8 cellular contexts compared by ENCODE assay signal in genomic region chr2:60439219-60439974, GRCh38.
DNase-seq lines count a peak whose midpoint lies in the region; ATAC-seq and TF ChIP-seq lines count a peak whose summit lies in the region.

No MANE protein-coding gene starts in this region.

- ATAC-seq in GM19328 (IDR thresholded peaks at IDR 0.05; ENCODE audit: unreplicated experiment) (peak; percentile 98), HG03135 (IDR thresholded peaks at IDR 0.05; ENCODE audit: unreplicated experiment) (peak; percentile 97), T-helper 17 cell (peak; percentile 80)
- no peak for ATAC-seq in activated T-cell treated with anti-CD3 and anti-CD28 coated beads, Interleukin-2, amount 50 U/mL, for 72 hours (replicated peaks in 1 of 2)

- H3K27ac Mint-ChIP-seq in CD14-positive monocyte (peak overlapping the region; percentile 93 to 99 (median 96)), T-helper 17 cell (no peak overlapping the region)
- H3K27ac Mint-ChIP-seq in activated T-cell treated with anti-CD3 and anti-CD28 coated beads, Interleukin-2, amount 50 U/mL, for 72 hours = no peak overlapping the region

- peaks cover 0 to 3% (median 0%) of the 10 kb centered on the region in 7 donors for H3K9me3 Mint-ChIP-seq in CD14-positive monocyte
- no peaks in the 10 kb centered on the region for H3K9me3 Mint-ChIP-seq in activated T-cell treated with anti-CD3 and anti-CD28 coated beads, Interleukin-2, amount 50 U/mL, for 72 hours

- intact Hi-C loops in CD14-positive monocyte (cut with micrococcal nuclease) = loop anchor here in 1 of 2 donors (5.0 kb wide), 1 partner anchor 113 kb away; the partner anchor contains the start of gene BCL11A

- H3K27me3 Mint-ChIP-seq in CD14-positive monocyte (ENCODE audit: low read depth in 3 of 3) = peaks cover 0 to 1% (median 0%) of the 10 kb centered on the region in 3 donors
- H3K27me3 Mint-ChIP-seq in T-helper 17 cell = peaks cover 23% of the 10 kb centered on the region
- H3K27me3 Mint-ChIP-seq in activated T-cell treated with anti-CD3 and anti-CD28 coated beads, Interleukin-2, amount 50 U/mL, for 72 hours (ENCODE audit: low read depth) = no peaks in the 10 kb centered on the region

- H3K36me3 Mint-ChIP-seq in CD14-positive monocyte (peaks cover 0 to 3% of the 10 kb centered on the region in 2 donors), T-helper 17 cell (ENCODE audit: low read depth) (no peaks in the 10 kb centered on the region)
- no peaks in the 10 kb centered on the region for H3K36me3 Mint-ChIP-seq in activated T-cell treated with anti-CD3 and anti-CD28 coated beads, Interleukin-2, amount 50 U/mL, for 72 hours (ENCODE audit: insufficient read depth in 2 of 2)

- peak overlapping the region; percentile 70 to 91 for H3K4me3 Mint-ChIP-seq in CD14-positive monocyte
- no peak overlapping the region for H3K4me3 Mint-ChIP-seq in T-helper 17 cell
- no peak overlapping the region for H3K4me3 Mint-ChIP-seq in activated T-cell treated with anti-CD3 and anti-CD28 coated beads, Interleukin-2, amount 50 U/mL, for 72 hours

- peak; percentile 96 for TF ChIP-seq CTCF in CD14-positive monocyte (IDR thresholded peaks at IDR 0.05)

- H3K9me3 ChIP-seq in T-helper 17 cell (ENCODE audit: control insufficient read depth, low read length, poor library complexity, severe bottlenecking) = peaks cover 4% of the 10 kb centered on the region

- H3K4me1 Mint-ChIP-seq in CD14-positive monocyte = peaks cover 49% of the 10 kb centered on the region
- no peaks in the 10 kb centered on the region for H3K4me1 Mint-ChIP-seq in T-helper 17 cell
- no peaks in the 10 kb centered on the region for H3K4me1 Mint-ChIP-seq in activated T-cell treated with anti-CD3 and anti-CD28 coated beads, Interleukin-2, amount 50 U/mL, for 72 hours (ENCODE audit: low read depth)

- DNase-seq in CD14-positive monocyte (ENCODE audit: low spot score) (peak; percentile 86), T-helper 17 cell (no peak), left kidney (ENCODE audit: low read depth, low spot score) (peak; percentile 60)
- no peak for DNase-seq in activated T-cell treated with anti-CD3 and anti-CD28 coated beads, Interleukin-2, amount 50 U/mL, for 72 hours
- DNase-seq in activated naive CD4-positive, alpha-beta T cell treated with anti-CD3 and anti-CD28 coated beads, Interleukin-2, amount 50 U/mL, for 16 hours = no peak
- DNase-seq in stimulated activated CD4-positive, alpha-beta T cell treated with anti-CD3 and anti-CD28 coated beads, Interleukin-4, amount 100 ng/mL, for 1 hour = no peak

Comparison
In these comparisons a context has a peak if more than half of its experiments do, and no peak if none do; other contexts are left out.
1. DNase-seq: peak in CD14-positive monocyte (single experiment) and left kidney (single experiment); none in T-helper 17 cell (0 of 3), activated T-cell treated with anti-CD3 and anti-CD28 coated beads, Interleukin-2, amount 50 U/mL, for 72 hours (0 of 2), activated naive CD4-positive, alpha-beta T cell treated with anti-CD3 and anti-CD28 coated beads, Interleukin-2, amount 50 U/mL, for 16 hours (single experiment) and stimulated activated CD4-positive, alpha-beta T cell treated with anti-CD3 and anti-CD28 coated beads, Interleukin-4, amount 100 ng/mL, for 1 hour (single experiment).
2. H3K27ac Mint-ChIP-seq: peak in CD14-positive monocyte (7 of 7); none in T-helper 17 cell (single experiment) and activated T-cell treated with anti-CD3 and anti-CD28 coated beads, Interleukin-2, amount 50 U/mL, for 72 hours (single experiment).
3. H3K4me3 Mint-ChIP-seq: peak in CD14-positive monocyte (2 of 2); none in T-helper 17 cell (single experiment) and activated T-cell treated with anti-CD3 and anti-CD28 coated beads, Interleukin-2, amount 50 U/mL, for 72 hours (0 of 2).
4. ATAC-seq: peak in GM19328 (single experiment), HG03135 (single experiment) and T-helper 17 cell (single experiment); none in activated T-cell treated with anti-CD3 and anti-CD28 coated beads, Interleukin-2, amount 50 U/mL, for 72 hours (0 of 2).